In genomic region chr1:233677690-233678354, GRCh38 we compare ENCODE assay signal across 21 cellular contexts.
DNase-seq lines count a peak whose midpoint lies in the region; ATAC-seq lines count a peak whose summit lies in the region.
"Had no signal": no experiment of that assay in that cellular context is flagged by ENCODE, and none has a peak within 500 bp of the region (broad histone marks: within the 10 kb centered on the region; RNA-seq: fewer than 3 reads in every experiment).

No MANE protein-coding gene starts in this region.

- H3K27me3 ChIP-seq in right cardiac atrium (ENCODE audit: control insufficient read depth, insufficient read depth) = no peaks in the 10 kb centered on the region
- H3K27me3 ChIP-seq: SJCRH30 had no signal

- DNase-seq in G401 (ENCODE audit: low spot score) (peak; percentile 67), NCI-H2227 treated with DMSO at 0.1 percent for 48 hours (lab: John Stamatoyannopoulos, UW) (peak; percentile 8), Right ventricle myocardium superior (no peak), right cardiac atrium (no peak), NCI-H446 (lab: John Stamatoyannopoulos, UW) (no peak), T-helper 9 cell (no peak), NCI-H1105 treated with DMSO at 0.1 percent for 48 hours (lab: John Stamatoyannopoulos, UW) (no peak)
- DNase-seq: CD8-positive, alpha-beta memory T cell; GDM1; H9; MM.1S; NCI-H1048; NCI-H1436; NCI-H187 treated with DMSO at 0.1 percent for 48 hours; NCI-H2107; NCI-H510A treated with DMSO at 0.1 percent for 48 hours; NCI-H748 treated with DMSO at 0.1 percent for 48 hours; SJCRH30 had no signal

- in situ Hi-C loops in G401 (cut with HindIII; ENCODE audit: low sequenced_read_pairs) = no loop called here

- no peak overlapping the region for H3K4me3 ChIP-seq in right cardiac atrium (ENCODE audit: low read length)
- H3K4me3 ChIP-seq: SJCRH30 had no signal

- H3K4me1 ChIP-seq in right cardiac atrium (ENCODE audit: control insufficient read depth, insufficient read depth, low read length) = no peaks in the 10 kb centered on the region
- H3K4me1 ChIP-seq: SJCRH30 had no signal

- ATAC-seq in Right ventricle myocardium superior (ENCODE audit: poor library complexity) = peak; percentile 85
- ATAC-seq in right cardiac atrium = peak; percentile 73 to 81
- ATAC-seq in GM19455 (IDR thresholded peaks at IDR 0.05; ENCODE audit: unreplicated experiment) = no peak

- 66% methylated on average over 7 of the region's 7 CpGs for WGBS in right cardiac atrium

- intact Hi-C loops in Right ventricle myocardium superior (cut with DNase I) (no loop called here), right cardiac atrium (cut with DNase I) (loop anchor here in 1 of 4 donors (5.0 kb wide), 1 partner anchor 44 kb away; no protein-coding TSS in a partner anchor)

- peak overlapping the region; percentile 98 for H3K27ac ChIP-seq in right cardiac atrium (ENCODE audit: low read length)
- H3K27ac ChIP-seq: C4-2B, RWPE1, SJCRH30 had no signal

- H3K9me3 ChIP-seq in right cardiac atrium (ENCODE audit: control insufficient read depth, low read length) = no peaks in the 10 kb centered on the region
- H3K9me3 ChIP-seq: SJCRH30 had no signal

Comparison
In these comparisons a context has a peak if more than half of its experiments do, and no peak if none do; other contexts are left out.
1. DNase-seq: peak in G401 (single experiment) and NCI-H2227 treated with DMSO at 0.1 percent for 48 hours (single experiment); none in Right ventricle myocardium superior (single experiment), right cardiac atrium (0 of 3), NCI-H446 (0 of 2), T-helper 9 cell (single experiment) and NCI-H1105 treated with DMSO at 0.1 percent for 48 hours (single experiment).